Comparison of ENCODE assay signal across 8 cellular contexts in the genomic region with DNA sequence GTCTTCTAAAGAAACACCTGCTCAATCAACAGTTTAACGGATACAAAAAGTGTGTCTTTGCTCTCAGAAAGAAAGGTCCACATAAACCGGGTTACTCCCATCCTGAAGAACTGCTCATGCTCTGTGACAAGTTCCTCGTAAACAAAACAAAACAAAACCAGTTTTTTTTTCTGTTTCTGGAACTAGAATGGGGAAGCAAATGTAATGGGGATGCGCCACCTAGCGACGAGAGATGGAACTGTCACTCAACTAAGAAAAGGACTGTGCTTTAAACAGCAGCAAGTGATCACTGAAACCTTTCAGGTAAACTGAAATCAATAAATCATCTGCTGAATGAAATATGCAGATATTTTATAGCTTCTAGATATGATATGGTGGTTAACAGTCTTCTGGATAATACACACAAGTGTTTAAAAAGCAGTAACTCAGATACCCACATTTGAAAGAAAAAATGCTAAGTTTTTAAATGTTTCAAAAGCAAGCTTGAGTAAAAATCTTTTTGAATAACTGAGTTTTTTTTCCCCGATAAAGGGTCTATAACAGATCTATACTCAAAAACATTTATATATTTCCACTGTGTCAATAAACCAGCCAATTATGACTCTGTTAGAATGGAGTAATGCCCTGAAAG. TPM values are rescaled to one million over a fixed set of nuclear protein-coding genes. Genes with fewer than 3 reads are reported as not detected.
A peak's percentile ranks its signal among the peaks of the same experiment; 100 is the strongest.
DNase-seq lines count a peak whose midpoint lies in the region; ATAC-seq, FAIRE-seq and TF ChIP-seq lines count a peak whose summit lies in the region.

No MANE protein-coding gene starts in this region.

- 19 to 22% methylated on average over 7 of the region's 7 CpGs for WGBS in thyroid gland, 2 donors

- H3K4me1 ChIP-seq in SJSA1 (replicated peaks) (0 out of 2 replicates have a peak, but pooled peaks cover 5% of the 10 kb centered on the region), osteoblast (ENCODE audit: insufficient read depth, low read length) (no peaks in the 10 kb centered on the region), thyroid gland (peaks cover 5 to 12% of the 10 kb centered on the region in 2 donors)

- in situ Hi-C loops in ACHN (cut with HindIII; ENCODE audit: low pct_ligation_motif_present, low pct_unique_long_range_greater_than_20kb, low sequenced_read_pairs), result no loop called here

- peak; percentile 55 for DNase-seq in ACHN
- peak; percentile 36 for DNase-seq in HTR-8/SVneo (ENCODE audit: insufficient read length, low spot score)
- DNase-seq in SJSA1 (ENCODE audit: low read depth in 1 of 2, low spot score in 2 of 2), result peak; percentile 49 to 62
- peak; percentile 28 to 63 (median 36) for DNase-seq in activated naive CD4-positive, alpha-beta T cell (lab: John Stamatoyannopoulos, UW)
- DNase-seq in foreskin melanocyte, result peak; percentile 69
- peak; percentile 73 for DNase-seq in osteoblast (ENCODE audit: insufficient read length, low spot score, missing footprints)
- DNase-seq in thyroid gland, result peak; percentile 77 to 79

- H2AFZ ChIP-seq in osteoblast (ENCODE audit: low read length), result no peak overlapping the region

- peaks cover 17% of the 10 kb centered on the region for H4K20me1 ChIP-seq in osteoblast (ENCODE audit: insufficient read depth, low read length)

- ATAC-seq in GM18502 (IDR thresholded peaks at IDR 0.05; ENCODE audit: poor library complexity, unreplicated experiment), result peak; percentile 62

- no peak overlapping the region for H3K4me2 ChIP-seq in osteoblast (ENCODE audit: insufficient read depth, low read length)

- H3K36me3 ChIP-seq in SJSA1, result peaks cover 65% of the 10 kb centered on the region
- peaks cover 62% of the 10 kb centered on the region for H3K36me3 ChIP-seq in osteoblast (ENCODE audit: insufficient read depth, low read length)
- H3K36me3 ChIP-seq in thyroid gland, result peaks cover 24 to 31% of the 10 kb centered on the region in 2 donors

- FAIRE-seq in HTR-8/SVneo (lab: Jason Lieb, UNC), result no peak

- H3K27me3 ChIP-seq in SJSA1 (replicated peaks) (no peaks in the 10 kb centered on the region), osteoblast (ENCODE audit: insufficient read depth, low read length) (no peaks in the 10 kb centered on the region), thyroid gland (no peaks in the 10 kb centered on the region)

- H3K9me3 ChIP-seq in SJSA1 (replicated peaks), result no peaks in the 10 kb centered on the region
- no peaks in the 10 kb centered on the region for H3K9me3 ChIP-seq in osteoblast (ENCODE audit: low read depth, low read length)
- no peaks in the 10 kb centered on the region for H3K9me3 ChIP-seq in thyroid gland

- intact Hi-C loops in thyroid gland (cut with DNase I), result no loop called here

- peaks cover 2% of the 10 kb centered on the region for H3K79me2 ChIP-seq in osteoblast (ENCODE audit: insufficient read depth, low read length)

- H3K4me3 ChIP-seq in SJSA1 (no peak overlapping the region), osteoblast (ENCODE audit: insufficient read depth, low read length) (no peak overlapping the region), thyroid gland (replicated peaks in 1 of 3) (no peak overlapping the region)

- TF ChIP-seq CTCF in osteoblast (IDR thresholded peaks at IDR 0.05; ENCODE audit: extremely low read depth, low read depth, low read length) (peak; percentile 94), thyroid gland (IDR thresholded peaks at IDR 0.05) (peak; percentile 88 to 95 (median 90))

- TF ChIP-seq POLR2A in thyroid gland (IDR thresholded peaks at IDR 0.05), result no peak

- no peak overlapping the region for H3K27ac ChIP-seq in SJSA1
- peak overlapping the region; percentile 6 for H3K27ac ChIP-seq in osteoblast (ENCODE audit: low read depth, low read length)
- H3K27ac ChIP-seq in thyroid gland, result peak overlapping the region; percentile 14 to 45 (median 39)

RNA-seq across cellular contexts. Expression of a gene that starts 10.9 kb away (rescaled TPM):
- 45.7 and 50.5 TPM in 2 replicates for total RNA-seq in SJSA1 (2014; rRNA removed; shearing (Covaris generic))
- total RNA-seq in osteoblast, result 31.8 and 32.6 TPM in 2 replicates
- 10 to 100 TPM; 54.8 to 92.5 (median 71.5) TPM for total RNA-seq in thyroid gland
